ENCODE assay signal across 19 cellular contexts in the genomic region with DNA sequence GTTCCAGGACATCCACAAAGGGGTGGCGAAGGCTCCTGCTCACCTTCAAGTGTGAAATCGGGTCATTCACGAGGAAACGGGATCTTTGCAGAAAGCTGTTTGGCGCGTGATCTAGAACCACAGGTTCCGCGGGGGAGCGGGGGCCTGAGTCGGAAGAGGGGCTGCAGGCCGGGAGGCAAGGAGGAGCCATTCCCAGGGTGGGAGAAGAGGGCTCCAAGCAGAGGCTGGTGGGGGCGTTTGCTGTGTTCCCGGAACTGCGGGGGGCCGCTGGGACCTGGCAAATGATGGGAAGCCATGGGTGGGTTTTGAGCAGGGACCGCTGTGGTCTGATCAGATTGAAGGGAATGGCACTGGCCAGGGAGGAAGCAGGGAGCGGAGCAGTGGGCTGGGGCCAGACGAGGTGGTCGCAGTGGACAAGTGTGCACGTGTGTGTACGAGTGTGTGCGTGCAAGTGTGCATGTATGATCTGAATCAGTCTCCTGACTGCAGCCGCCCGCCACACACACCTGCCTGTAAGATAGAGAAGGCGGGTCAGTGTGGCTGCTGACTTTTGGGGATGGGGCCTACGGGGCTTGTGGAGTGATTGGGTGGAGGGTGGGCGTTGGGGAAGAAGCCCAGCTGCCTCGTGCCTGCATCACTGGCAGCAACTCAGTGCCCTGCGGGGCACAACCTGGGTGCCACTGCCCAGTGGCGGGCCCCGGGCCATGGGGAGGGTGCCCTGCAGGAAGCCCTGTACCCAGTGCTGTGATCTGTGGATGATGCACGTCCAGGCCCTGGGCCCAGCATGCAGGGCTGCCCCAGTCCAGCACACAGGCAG.
DNase-seq lines count a peak whose midpoint lies in the region; ATAC-seq and TF ChIP-seq lines count a peak whose summit lies in the region.
"Had no signal": no experiment of that assay in that cellular context is flagged by ENCODE, and none has a peak within 500 bp of the region (broad histone marks: within the 10 kb centered on the region; RNA-seq: fewer than 3 reads in every experiment).

No MANE protein-coding gene starts in this region.

- TF ChIP-seq CTCF in Peyer's patch (IDR thresholded peaks at IDR 0.05) (no peak), GM13976 (IDR thresholded peaks at IDR 0.05; ENCODE audit: borderline replicate concordance, control extremely low read depth, extremely low read depth, insufficient read depth, missing control alignments) (no peak)

- no peaks in the 10 kb centered on the region for H3K9me3 ChIP-seq in Peyer's patch
- H3K9me3 ChIP-seq: Caco-2 had no signal

- no peak for TF ChIP-seq POLR2A in Peyer's patch (IDR thresholded peaks at IDR 0.05)

- no peak for ATAC-seq in HG02884 (IDR thresholded peaks at IDR 0.05; ENCODE audit: unreplicated experiment)
- no peak for ATAC-seq in GM19023 (IDR thresholded peaks at IDR 0.05; ENCODE audit: unreplicated experiment)
- ATAC-seq: activated CD8-positive, alpha-beta T cell treated with anti-CD3 and anti-CD28 coated beads, Interleukin-2, amount 10 ng/mL, durations not matched to agents 7 days and 5 days had no signal

- H3K4me3 ChIP-seq in Peyer's patch, result no peak overlapping the region
- H3K4me3 ChIP-seq: skin epidermis had no signal

- peaks cover 0 to 28% (median 0%) of the 10 kb centered on the region in 4 donors for H3K4me1 ChIP-seq in Peyer's patch
- H3K4me1 ChIP-seq: Caco-2 had no signal

- no peaks in the 10 kb centered on the region for H3K36me3 ChIP-seq in Peyer's patch

- DNase-seq in D341Med (ENCODE audit: low spot score) (peak; percentile 26), Peyer's patch (peak in 2 of 3 donors; percentile 32 to 42), islet precursor cell (peak; percentile 43), posterior cingulate gyrus (peak in 6 of 10 donors; percentile 2 to 78 (median 13)), GM13976 (ENCODE audit: low spot score) (no peak)
- DNase-seq: activated CD8-positive, alpha-beta T cell treated with anti-CD3 and anti-CD28 coated beads, Interleukin-2, amount 10 ng/mL, durations not matched to agents 7 days and 5 days; AML-193; Caco-2; cerebellar nuclear complex; EL; Kasumi-1; kidney glomerular epithelial cell; NCI-H2107; SIG-M5; stimulated activated CD4-positive, alpha-beta T cell treated with anti-CD3 and anti-CD28 coated beads, Interleukin-4, amount 100 ng/mL, for 24 hours had no signal

- H3K27ac ChIP-seq in Peyer's patch, result no peak overlapping the region
- H3K27ac ChIP-seq: skin epidermis, VCaP had no signal

- in situ Hi-C loops in GM13976 (cut with MboI; ENCODE audit: low sequenced_read_pairs, unreplicated experiment), result no loop called here

- H3K27me3 ChIP-seq in Peyer's patch, result no peaks in the 10 kb centered on the region

- intact Hi-C loops in posterior cingulate gyrus (cut with DNase I), result no loop called here
